In the genomic region with DNA sequence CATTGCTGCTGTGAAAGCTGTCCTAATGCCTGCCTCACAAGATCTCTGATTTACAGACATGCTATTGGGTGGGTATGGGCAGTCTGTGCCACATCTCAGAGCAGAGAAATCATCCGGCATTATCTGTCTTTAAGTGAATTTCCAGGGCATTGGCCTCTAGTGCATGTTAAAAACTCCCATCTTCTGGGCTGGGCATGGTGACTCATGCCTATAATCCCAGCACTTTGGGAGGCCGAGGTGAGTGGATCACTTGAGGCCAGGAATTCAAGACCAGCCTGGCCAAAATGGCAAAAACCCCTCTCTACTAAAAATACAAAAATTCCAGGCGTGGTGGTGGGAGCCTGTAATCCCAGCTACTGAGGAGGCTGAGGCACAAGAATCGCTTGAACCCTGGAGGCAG, we compare ENCODE assay signal across 2 cellular contexts. TPM values are rescaled to one million over a fixed set of nuclear protein-coding genes. Genes with fewer than 3 reads are reported as not detected.
"Had no signal": no experiment of that assay in that cellular context is flagged by ENCODE, and none has a peak within 500 bp of the region (broad histone marks: within the 10 kb centered on the region; RNA-seq: fewer than 3 reads in every experiment).

No MANE protein-coding gene starts in this region.

RNA-seq across cellular contexts. Expression of a gene that starts 42.6 kb away (rescaled TPM):
- total RNA-seq: activated CD8-positive, alpha-beta memory T cell treated with anti-CD3 and anti-CD28 coated beads for 36 hours had no signal
- polyA plus RNA-seq: immature natural killer cell had no signal
